In genomic region chr3:144312702-144313101, GRCh38 we compare ENCODE assay signal across 31 cellular contexts.
"Had no signal": no experiment of that assay in that cellular context is flagged by ENCODE, and none has a peak within 500 bp of the region (broad histone marks: within the 10 kb centered on the region; RNA-seq: fewer than 3 reads in every experiment).

No MANE protein-coding gene starts in this region.

- H3K9me3 ChIP-seq: body of pancreas, breast epithelium, SJCRH30 had no signal

- H3K36me3 Mint-ChIP-seq: activated naive CD4-positive, alpha-beta T cell treated with anti-CD3 and anti-CD28 coated beads, Interleukin-2, amount 50 U/mL, for 24 hours; activated naive CD8-positive, alpha-beta T cell treated with anti-CD3 and anti-CD28 coated beads, Interleukin-2, amount 10 ng/mL, durations not matched to agents 7 days and 5 days had no signal

- H3K4me1 ChIP-seq: body of pancreas, breast epithelium, SJCRH30 had no signal

- H3K27ac ChIP-seq: body of pancreas, breast epithelium, SJCRH30, SK-N-MC, WERI-Rb-1 had no signal

- H3K4me3 ChIP-seq: body of pancreas, breast epithelium, SJCRH30, SK-N-MC had no signal

- ATAC-seq: activated CD8-positive, alpha-beta T cell treated with anti-CD3 and anti-CD28 coated beads for 36 hours; body of pancreas; Panc1 had no signal

- H3K36me3 ChIP-seq: breast epithelium, SJCRH30, WERI-Rb-1 had no signal

- DNase-seq: activated CD4-positive, alpha-beta T cell treated with anti-CD3 and anti-CD28 coated beads for 1 hour; activated CD4-positive, alpha-beta T cell treated with anti-CD3 and anti-CD28 coated beads, Interleukin-2, amount 10 ng/mL, durations not matched to agents 24 days and 14 days; activated CD4-positive, alpha-beta T cell treated with anti-CD3 and anti-CD28 coated beads, Interleukin-2, amount 50 U/mL, for 4 hours; activated CD4-positive, CD25-positive, alpha-beta regulatory T cell; activated CD8-positive, alpha-beta T cell treated with anti-CD3 and anti-CD28 coated beads for 36 hours; activated gamma-delta T cell; activated naive CD4-positive, alpha-beta T cell treated with Interleukin-2 at 50 U/mL for 16 hours; activated naive CD8-positive, alpha-beta T cell treated with anti-CD3 and anti-CD28 coated beads, Interleukin-2, amount 10 ng/mL, durations not matched to agents 7 days and 5 days; activated T-cell treated with anti-CD3 and anti-CD28 coated beads, Interleukin-2, amount 50 U/mL, for 1 hour; body of pancreas; Karpas-422; MM.1S; MV-4-11; NCI-H1092; NCI-H1436 treated with DMSO at 0.1 percent for 48 hours; NCI-H1694 treated with DMSO at 0.1 percent for 48 hours; NCI-H2029; NCI-H446; NCI-H510A treated with DMSO at 0.1 percent for 48 hours; NCI-H69; NK-92 treated with Interleukin-12 subunit alpha and Interleukin-12 subunit beta, amount 100 ng/mL, for 24 hours; OCI-M1; SHP77; SJCRH30; T1000; WERI-Rb-1 had no signal

- H3K27me3 ChIP-seq: body of pancreas, breast epithelium, SJCRH30 had no signal

- H3K4me3 Mint-ChIP-seq: activated CD4-positive, alpha-beta T cell treated with anti-CD3 and anti-CD28 coated beads, Interleukin-2, amount 10 ng/mL, durations not matched to agents 24 days and 14 days; activated CD8-positive, alpha-beta T cell treated with anti-CD3 and anti-CD28 coated beads for 36 hours; activated naive CD4-positive, alpha-beta T cell treated with anti-CD3 and anti-CD28 coated beads, Interleukin-2, amount 50 U/mL, for 24 hours; activated naive CD8-positive, alpha-beta T cell treated with anti-CD3 and anti-CD28 coated beads, Interleukin-2, amount 10 ng/mL, durations not matched to agents 7 days and 5 days had no signal

- H3K27me3 Mint-ChIP-seq: activated CD4-positive, alpha-beta T cell treated with anti-CD3 and anti-CD28 coated beads, Interleukin-2, amount 10 ng/mL, durations not matched to agents 24 days and 14 days had no signal

- H3K9me3 Mint-ChIP-seq: activated CD4-positive, alpha-beta T cell treated with anti-CD3 and anti-CD28 coated beads, Interleukin-2, amount 10 ng/mL, durations not matched to agents 24 days and 14 days; activated naive CD8-positive, alpha-beta T cell treated with anti-CD3 and anti-CD28 coated beads, Interleukin-2, amount 10 ng/mL, durations not matched to agents 7 days and 5 days; activated T-helper 2 cell treated with anti-CD3 and anti-CD28 coated beads, Interferon-gamma antibody, Interleukin-2, Interleukin-4, amounts not matched to agents 10 μg/mL and 5 μg/mL and 100 μg/mL, durations not matched to agents 14 hours and 24 hours and 36 hours had no signal

- H3K27ac Mint-ChIP-seq: activated CD4-positive, alpha-beta T cell treated with anti-CD3 and anti-CD28 coated beads, Interleukin-2, amount 10 ng/mL, durations not matched to agents 24 days and 14 days; activated CD8-positive, alpha-beta T cell treated with anti-CD3 and anti-CD28 coated beads for 36 hours; activated naive CD4-positive, alpha-beta T cell treated with anti-CD3 and anti-CD28 coated beads, Interleukin-2, amount 50 U/mL, for 24 hours; activated naive CD8-positive, alpha-beta T cell treated with anti-CD3 and anti-CD28 coated beads, Interleukin-2, amount 10 ng/mL, durations not matched to agents 7 days and 5 days; activated T-helper 2 cell treated with anti-CD3 and anti-CD28 coated beads, Interferon-gamma antibody, Interleukin-2, Interleukin-4, amounts not matched to agents 10 μg/mL and 5 μg/mL and 100 μg/mL, durations not matched to agents 14 hours and 24 hours and 36 hours had no signal

- H3K4me1 Mint-ChIP-seq: activated CD4-positive, alpha-beta T cell treated with anti-CD3 and anti-CD28 coated beads, Interleukin-2, amount 10 ng/mL, durations not matched to agents 24 days and 14 days; activated naive CD4-positive, alpha-beta T cell treated with anti-CD3 and anti-CD28 coated beads, Interleukin-2, amount 50 U/mL, for 24 hours; activated naive CD8-positive, alpha-beta T cell treated with anti-CD3 and anti-CD28 coated beads, Interleukin-2, amount 10 ng/mL, durations not matched to agents 7 days and 5 days had no signal
